10 cellular contexts compared by ENCODE assay signal in genomic region chr4:17595471-17596005, GRCh38. TPM values are rescaled to one million over a fixed set of nuclear protein-coding genes. Genes with fewer than 3 reads are reported as not detected.
A peak's percentile ranks its signal among the peaks of the same experiment; 100 is the strongest.
DNase-seq lines count a peak whose midpoint lies in the region; ATAC-seq and TF ChIP-seq lines count a peak whose summit lies in the region.
"Had no signal": no experiment of that assay in that cellular context is flagged by ENCODE, and none has a peak within 500 bp of the region (broad histone marks: within the 10 kb centered on the region; RNA-seq: fewer than 3 reads in every experiment).

No MANE protein-coding gene starts in this region.

- no peak overlapping the region for H3K4me3 Mint-ChIP-seq in stimulated activated naive B cell treated with anti-CD40 and anti-IgM and Interleukin-4, amounts not matched to agents 10 μg/mL and 1 μg/mL and 100 μg/mL, for 72 hours
- H3K4me3 Mint-ChIP-seq in activated CD8-positive, alpha-beta memory T cell treated with anti-CD3 and anti-CD28 coated beads, Interleukin-2, amount 10 ng/mL, durations not matched to agents 7 days and 5 days = no peak overlapping the region
- H3K4me3 Mint-ChIP-seq: activated naive CD8-positive, alpha-beta T cell treated with anti-CD3 and anti-CD28 coated beads, Interleukin-2, amount 10 ng/mL, durations not matched to agents 7 days and 5 days had no signal

- H2AFZ ChIP-seq in MM.1S (ENCODE audit: low read length) = no peak overlapping the region

- peak; percentile 84 for ATAC-seq in HG02763 (IDR thresholded peaks at IDR 0.05; ENCODE audit: unreplicated experiment)
- peak; percentile 98 to 99 for ATAC-seq in stimulated activated naive B cell treated with anti-CD40 and anti-IgM and Interleukin-4, amounts not matched to agents 10 μg/mL and 1 μg/mL and 100 μg/mL, for 72 hours (replicated peaks)
- ATAC-seq in activated CD8-positive, alpha-beta memory T cell treated with anti-CD3 and anti-CD28 coated beads, Interleukin-2, amount 10 ng/mL, durations not matched to agents 7 days and 5 days = no peak
- ATAC-seq: esophagus mucosa had no signal

- TF ChIP-seq CTCF in MM.1S (IDR thresholded peaks at IDR 0.05; ENCODE audit: low read length) = no peak

- peak overlapping the region; percentile 24; the same call in 1 of the 2 replicates for H3K27ac ChIP-seq in MM.1S (ENCODE audit: low read length)

- no peaks in the 10 kb centered on the region for H3F3A ChIP-seq in MM.1S (ENCODE audit: insufficient read depth, low read length)

- no peak overlapping the region for H3K27ac Mint-ChIP-seq in stimulated activated naive B cell treated with anti-CD40 and anti-IgM and Interleukin-4, amounts not matched to agents 10 μg/mL and 1 μg/mL and 100 μg/mL, for 72 hours
- H3K27ac Mint-ChIP-seq in activated CD8-positive, alpha-beta memory T cell treated with anti-CD3 and anti-CD28 coated beads, Interleukin-2, amount 10 ng/mL, durations not matched to agents 7 days and 5 days = no peak overlapping the region
- H3K27ac Mint-ChIP-seq: activated naive CD8-positive, alpha-beta T cell treated with anti-CD3 and anti-CD28 coated beads, Interleukin-2, amount 10 ng/mL, durations not matched to agents 7 days and 5 days had no signal

- no peaks in the 10 kb centered on the region for H3K27me3 ChIP-seq in MM.1S (replicated peaks; ENCODE audit: insufficient read depth, low read length)

- no peaks in the 10 kb centered on the region for H3K9me3 Mint-ChIP-seq in stimulated activated naive B cell treated with anti-CD40 and anti-IgM and Interleukin-4, amounts not matched to agents 10 μg/mL and 1 μg/mL and 100 μg/mL, for 72 hours
- H3K9me3 Mint-ChIP-seq in activated CD8-positive, alpha-beta memory T cell treated with anti-CD3 and anti-CD28 coated beads, Interleukin-2, amount 10 ng/mL, durations not matched to agents 7 days and 5 days (ENCODE audit: low read depth) = no peaks in the 10 kb centered on the region
- H3K9me3 Mint-ChIP-seq: activated naive CD8-positive, alpha-beta T cell treated with anti-CD3 and anti-CD28 coated beads, Interleukin-2, amount 10 ng/mL, durations not matched to agents 7 days and 5 days had no signal

- H3K4me1 ChIP-seq in MM.1S (ENCODE audit: low read length) = no peaks in the 10 kb centered on the region

- DNase-seq in SKM-1 treated with dmso at 0.1 percent for 144 hours (lab: John Stamatoyannopoulos, UW; ENCODE audit: unreplicated experiment) = peak; percentile 14
- DNase-seq in SKM-1 (lab: John Stamatoyannopoulos, UW; ENCODE audit: unreplicated experiment) = no peak
- DNase-seq in MM.1S = peak; percentile 48
- peak; percentile 67 for DNase-seq in stimulated activated naive B cell treated with anti-CD40 and anti-IgM and Interleukin-4, amounts not matched to agents 10 μg/mL and 1 μg/mL and 100 μg/mL, for 72 hours
- no peak for DNase-seq in activated CD8-positive, alpha-beta memory T cell treated with anti-CD3 and anti-CD28 coated beads, Interleukin-2, amount 10 ng/mL, durations not matched to agents 7 days and 5 days
- no peak for DNase-seq in anterior cingulate cortex (lab: John Stamatoyannopoulos, UW)
- no peak for DNase-seq in NCI-H128 (lab: John Stamatoyannopoulos, UW; ENCODE audit: unreplicated experiment)
- DNase-seq: activated naive CD8-positive, alpha-beta T cell treated with anti-CD3 and anti-CD28 coated beads, Interleukin-2, amount 10 ng/mL, durations not matched to agents 7 days and 5 days had no signal

- peaks cover 10% of the 10 kb centered on the region for H3K36me3 ChIP-seq in MM.1S (replicated peaks; ENCODE audit: insufficient read depth, low read length)

- H3K4me2 ChIP-seq in MM.1S (ENCODE audit: low read depth, low read length) = no peak overlapping the region

- H3K9me2 ChIP-seq in MM.1S (replicated peaks; ENCODE audit: insufficient read depth, low read length) = no peaks in the 10 kb centered on the region

- H3K9ac ChIP-seq in MM.1S (ENCODE audit: low read length) = no peak overlapping the region

- H3K36me3 Mint-ChIP-seq in stimulated activated naive B cell treated with anti-CD40 and anti-IgM and Interleukin-4, amounts not matched to agents 10 μg/mL and 1 μg/mL and 100 μg/mL, for 72 hours = peaks cover 44 to 63% of the 10 kb centered on the region in 2 donors
- peaks cover 62% of the 10 kb centered on the region for H3K36me3 Mint-ChIP-seq in activated CD8-positive, alpha-beta memory T cell treated with anti-CD3 and anti-CD28 coated beads, Interleukin-2, amount 10 ng/mL, durations not matched to agents 7 days and 5 days

- no peak overlapping the region for H3K4me3 ChIP-seq in MM.1S (ENCODE audit: low read length)

- CTCF ChIA-PET in activated CD8-positive, alpha-beta memory T cell treated with anti-CD3 and anti-CD28 coated beads, Interleukin-2, amount 10 ng/mL, durations not matched to agents 7 days and 5 days (lab: Charles Lee) = interaction anchor here (1.0 kb wide), 1 partner anchor 17 kb away, joined by 3 read pairs; no protein-coding TSS in a partner anchor

- H3K9me3 ChIP-seq in MM.1S (replicated peaks; ENCODE audit: insufficient read depth, low read length) = no peaks in the 10 kb centered on the region

- peaks cover 32% of the 10 kb centered on the region for H3K79me2 ChIP-seq in MM.1S (ENCODE audit: low read length)

- no peaks in the 10 kb centered on the region for H4K20me1 ChIP-seq in MM.1S (ENCODE audit: insufficient read depth, low read length)

- no peaks in the 10 kb centered on the region for H3K27me3 Mint-ChIP-seq in stimulated activated naive B cell treated with anti-CD40 and anti-IgM and Interleukin-4, amounts not matched to agents 10 μg/mL and 1 μg/mL and 100 μg/mL, for 72 hours
- H3K27me3 Mint-ChIP-seq in activated CD8-positive, alpha-beta memory T cell treated with anti-CD3 and anti-CD28 coated beads, Interleukin-2, amount 10 ng/mL, durations not matched to agents 7 days and 5 days = no peaks in the 10 kb centered on the region
- H3K27me3 Mint-ChIP-seq: activated naive CD8-positive, alpha-beta T cell treated with anti-CD3 and anti-CD28 coated beads, Interleukin-2, amount 10 ng/mL, durations not matched to agents 7 days and 5 days had no signal

- H3K4me1 Mint-ChIP-seq in stimulated activated naive B cell treated with anti-CD40 and anti-IgM and Interleukin-4, amounts not matched to agents 10 μg/mL and 1 μg/mL and 100 μg/mL, for 72 hours = peaks cover 26 to 35% of the 10 kb centered on the region in 2 donors
- peaks cover 15% of the 10 kb centered on the region for H3K4me1 Mint-ChIP-seq in activated CD8-positive, alpha-beta memory T cell treated with anti-CD3 and anti-CD28 coated beads, Interleukin-2, amount 10 ng/mL, durations not matched to agents 7 days and 5 days

RNA-seq across cellular contexts. Expression of gene LAP3, which starts 18.5 kb away (rescaled TPM):
- total RNA-seq in activated CD8-positive, alpha-beta memory T cell treated with anti-CD3 and anti-CD28 coated beads, Interleukin-2, amount 10 ng/mL, durations not matched to agents 7 days and 5 days = 100 to 1,000 TPM; 198 to 249 TPM

RNA-seq across cellular contexts. Expression of gene MED28, which starts 18.9 kb away (rescaled TPM):
- total RNA-seq in activated CD8-positive, alpha-beta memory T cell treated with anti-CD3 and anti-CD28 coated beads, Interleukin-2, amount 10 ng/mL, durations not matched to agents 7 days and 5 days = 10 to 100 TPM; 53.4 to 56.3 TPM

Comparison
In these comparisons a context has a peak if more than half of its experiments do, and no peak if none do; other contexts are left out.
1. DNase-seq: peak in SKM-1 treated with dmso at 0.1 percent for 144 hours (single experiment), MM.1S (single experiment) and stimulated activated naive B cell treated with anti-CD40 and anti-IgM and Interleukin-4, amounts not matched to agents 10 μg/mL and 1 μg/mL and 100 μg/mL, for 72 hours (single experiment); none in SKM-1 (single experiment), activated CD8-positive, alpha-beta memory T cell treated with anti-CD3 and anti-CD28 coated beads, Interleukin-2, amount 10 ng/mL, durations not matched to agents 7 days and 5 days (single experiment), anterior cingulate cortex (0 of 58) and NCI-H128 (single experiment).